14 cellular contexts compared by ENCODE assay signal in the genomic region with DNA sequence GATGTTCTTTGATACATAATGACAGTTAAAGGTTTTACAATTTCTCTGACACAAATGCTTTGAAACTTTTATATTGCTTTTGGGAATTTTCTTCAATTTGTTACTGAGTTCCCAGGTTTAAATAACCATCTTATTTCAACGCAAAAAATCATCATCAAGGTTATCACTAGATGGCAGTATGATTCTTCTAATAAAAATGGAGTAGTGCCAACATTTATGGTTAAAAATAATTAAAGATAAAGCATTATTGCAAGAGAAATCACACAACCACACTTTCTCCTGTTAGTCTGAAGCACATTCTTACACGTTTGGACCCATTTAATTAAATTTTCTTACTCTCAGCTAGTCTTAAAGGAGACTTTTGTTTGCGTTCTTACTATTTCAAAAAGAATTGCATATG.
DNase-seq lines count a peak whose midpoint lies in the region; ATAC-seq and TF ChIP-seq lines count a peak whose summit lies in the region.
"Had no signal": no experiment of that assay in that cellular context is flagged by ENCODE, and none has a peak within 500 bp of the region (broad histone marks: within the 10 kb centered on the region; RNA-seq: fewer than 3 reads in every experiment).

No MANE protein-coding gene starts in this region.

- no peak overlapping the region for H3K27ac Mint-ChIP-seq in chondrocyte (ENCODE audit: unreplicated experiment)
- H3K27ac Mint-ChIP-seq in progenitor cell of endocrine pancreas = no peak overlapping the region
- no peak overlapping the region for H3K27ac Mint-ChIP-seq in activated CD4-positive, alpha-beta memory T cell treated with anti-CD3 and anti-CD28 coated beads for 36 hours
- H3K27ac Mint-ChIP-seq: activated naive CD8-positive, alpha-beta T cell had no signal

- intact Hi-C loops in activated CD4-positive, alpha-beta memory T cell treated with anti-CD3 and anti-CD28 coated beads for 36 hours (cut with micrococcal nuclease) = no loop called here

- POLR2A ChIA-PET in activated CD4-positive, alpha-beta memory T cell treated with anti-CD3 and anti-CD28 coated beads for 36 hours (lab: Charles Lee) = no interaction called here

- CTCF ChIA-PET in activated CD4-positive, alpha-beta memory T cell treated with anti-CD3 and anti-CD28 coated beads for 36 hours (lab: Charles Lee) = no interaction called here

- ATAC-seq in HG03342 (IDR thresholded peaks at IDR 0.05; ENCODE audit: unreplicated experiment) = no peak
- ATAC-seq: left ventricle myocardium superior had no signal

- H3K4me1 Mint-ChIP-seq in chondrocyte (ENCODE audit: low read depth) = no peaks in the 10 kb centered on the region
- H3K4me1 Mint-ChIP-seq in progenitor cell of endocrine pancreas (ENCODE audit: low read depth) = peaks cover 6% of the 10 kb centered on the region
- H3K4me1 Mint-ChIP-seq in activated CD4-positive, alpha-beta memory T cell treated with anti-CD3 and anti-CD28 coated beads for 36 hours (ENCODE audit: low read depth) = no peaks in the 10 kb centered on the region

- peaks cover 2% of the 10 kb centered on the region for H3K27me3 Mint-ChIP-seq in chondrocyte (ENCODE audit: low read depth)
- no peaks in the 10 kb centered on the region for H3K27me3 Mint-ChIP-seq in progenitor cell of endocrine pancreas
- H3K27me3 Mint-ChIP-seq in activated CD4-positive, alpha-beta memory T cell treated with anti-CD3 and anti-CD28 coated beads for 36 hours = no peaks in the 10 kb centered on the region
- H3K27me3 Mint-ChIP-seq: activated naive CD8-positive, alpha-beta T cell had no signal

- H3K9me3 Mint-ChIP-seq in chondrocyte (ENCODE audit: low read depth) (no peaks in the 10 kb centered on the region), progenitor cell of endocrine pancreas (ENCODE audit: low read depth) (no peaks in the 10 kb centered on the region)
- H3K9me3 Mint-ChIP-seq in activated CD4-positive, alpha-beta memory T cell treated with anti-CD3 and anti-CD28 coated beads for 36 hours = no peaks in the 10 kb centered on the region

- H3K36me3 Mint-ChIP-seq in chondrocyte (ENCODE audit: low read depth) (no peaks in the 10 kb centered on the region), progenitor cell of endocrine pancreas (ENCODE audit: insufficient read depth) (no peaks in the 10 kb centered on the region)
- H3K36me3 Mint-ChIP-seq in activated CD4-positive, alpha-beta memory T cell treated with anti-CD3 and anti-CD28 coated beads for 36 hours = no peaks in the 10 kb centered on the region
- H3K36me3 Mint-ChIP-seq: activated naive CD8-positive, alpha-beta T cell had no signal

- DNase-seq in NCI-H510A treated with DMSO at 0.1 percent for 48 hours (lab: John Stamatoyannopoulos, UW) = peak; percentile 36
- no peak for DNase-seq in NCI-H510A (lab: John Stamatoyannopoulos, UW)
- peak; percentile 10 for DNase-seq in NAMALWA (ENCODE audit: low spot score)
- no peak for DNase-seq in chondrocyte (ENCODE audit: low spot score)
- DNase-seq in progenitor cell of endocrine pancreas (ENCODE audit: low spot score, unreplicated experiment) = no peak
- no peak for DNase-seq in activated CD4-positive, alpha-beta T cell treated with anti-CD3 and anti-CD28 coated beads for 48 hours
- DNase-seq in activated CD4-positive, alpha-beta memory T cell treated with anti-CD3 and anti-CD28 coated beads for 36 hours = no peak
- DNase-seq: GDM1; left ventricle myocardium superior; stimulated activated CD4-positive, alpha-beta T cell treated with anti-CD3 and anti-CD28 coated beads, Interleukin-4, amount 100 ng/mL, for 24 hours; stomach; T-helper 2 cell had no signal

- peak; percentile 67 for TF ChIP-seq CTCF in chondrocyte (IDR thresholded peaks at IDR 0.05)
- TF ChIP-seq CTCF in progenitor cell of endocrine pancreas (IDR thresholded peaks at IDR 0.05; ENCODE audit: unreplicated experiment) = peak; percentile 61

- H3K4me3 Mint-ChIP-seq in chondrocyte (ENCODE audit: unreplicated experiment) (no peak overlapping the region), progenitor cell of endocrine pancreas (ENCODE audit: low read depth) (no peak overlapping the region)
- no peak overlapping the region for H3K4me3 Mint-ChIP-seq in activated CD4-positive, alpha-beta memory T cell treated with anti-CD3 and anti-CD28 coated beads for 36 hours
- H3K4me3 Mint-ChIP-seq: activated naive CD8-positive, alpha-beta T cell had no signal

Comparison
In these comparisons a context has a peak if more than half of its experiments do, and no peak if none do; other contexts are left out.
1. DNase-seq: peak in NCI-H510A treated with DMSO at 0.1 percent for 48 hours (single experiment) and NAMALWA (single experiment); none in NCI-H510A (single experiment), chondrocyte (single experiment), progenitor cell of endocrine pancreas (single experiment), activated CD4-positive, alpha-beta T cell treated with anti-CD3 and anti-CD28 coated beads for 48 hours (single experiment) and activated CD4-positive, alpha-beta memory T cell treated with anti-CD3 and anti-CD28 coated beads for 36 hours (single experiment).